ENCODE assay signal across 10 cellular contexts in genomic region chr7:87316846-87317545, GRCh38. TPM values are rescaled to one million over a fixed set of nuclear protein-coding genes. Genes with fewer than 3 reads are reported as not detected.
A peak's percentile ranks its signal among the peaks of the same experiment; 100 is the strongest.
DNase-seq lines count a peak whose midpoint lies in the region; ATAC-seq and TF ChIP-seq lines count a peak whose summit lies in the region.
"Had no signal": no experiment of that assay in that cellular context is flagged by ENCODE, and none has a peak within 500 bp of the region (broad histone marks: within the 10 kb centered on the region; RNA-seq: fewer than 3 reads in every experiment).

No MANE protein-coding gene starts in this region.

- no peaks in the 10 kb centered on the region for H3K36me3 ChIP-seq in KMS-11 (ENCODE audit: insufficient read depth)
- no peaks in the 10 kb centered on the region for H3K36me3 ChIP-seq in mucosa of descending colon (ENCODE audit: low read depth)

- H3K4me3 ChIP-seq in KMS-11 (IDR thresholded peaks at IDR 0.05; ENCODE audit: insufficient read depth, low read depth, low read length) (no peak overlapping the region), mucosa of descending colon (no peak overlapping the region)

- no peak overlapping the region for H2AFZ ChIP-seq in KMS-11 (ENCODE audit: low read depth)

- intact Hi-C loops in mucosa of descending colon (cut with DNase I, micrococcal nuclease), result no loop called here

- TF ChIP-seq CTCF in C4-2B (conservative IDR thresholded peaks at IDR 0.05) (no peak), KMS-11 (conservative IDR thresholded peaks at IDR 0.05; ENCODE audit: low read depth, low read length) (no peak), mucosa of descending colon (IDR thresholded peaks at IDR 0.05) (no peak)

- H3K9me3 ChIP-seq in mucosa of descending colon, result no peaks in the 10 kb centered on the region

- H3K9ac ChIP-seq in KMS-11, result no peak overlapping the region

- in situ Hi-C loops in T47D (cut with HindIII; ENCODE audit: low pct_unique_long_range_greater_than_20kb, low sequenced_read_pairs), result no loop called here

- H3K79me2 ChIP-seq in KMS-11 (ENCODE audit: insufficient read depth, low read depth), result no peaks in the 10 kb centered on the region

- ATAC-seq in mucosa of descending colon, result peak; percentile 60
- ATAC-seq in HG02870 (IDR thresholded peaks at IDR 0.05; ENCODE audit: unreplicated experiment), result no peak

- peak overlapping the region; percentile 58 for H3K27ac ChIP-seq in C4-2B
- no peak overlapping the region for H3K27ac ChIP-seq in KMS-11

- H3K4me1 ChIP-seq in KMS-11 (ENCODE audit: low read depth, poor library complexity, severe bottlenecking), result peaks cover 46% of the 10 kb centered on the region
- H3K4me1 ChIP-seq in mucosa of descending colon (ENCODE audit: low read depth), result peaks cover 4% of the 10 kb centered on the region

- no peaks in the 10 kb centered on the region for H3K27me3 ChIP-seq in KMS-11 (ENCODE audit: insufficient read depth, low read depth)

- DNase-seq in T47D (ENCODE audit: low read depth in 1 of 2, low spot score in 1 of 2) (peak; percentile 24 to 56), mucosa of descending colon (peak in 1 of 3 donors; percentile 31), OCI-M2 (lab: John Stamatoyannopoulos, UW; ENCODE audit: unreplicated experiment) (no peak)
- no peak for DNase-seq in stimulated activated CD4-positive, alpha-beta T cell treated with anti-CD3 and anti-CD28 coated beads, Interleukin-1b, Interleukin-23, amount 100 ng/mL, for 48 hours
- DNase-seq in activated CD4-positive, alpha-beta T cell treated with anti-CD3 and anti-CD28 coated beads for 4 hours, result no peak
- DNase-seq: NCI-H2081 treated with DMSO at 0.1 percent for 48 hours; stimulated activated CD4-positive, alpha-beta T cell treated with anti-CD3 and anti-CD28 coated beads, Interleukin-4, amount 100 ng/mL, for 24 hours had no signal

- no peaks in the 10 kb centered on the region for H4K20me1 ChIP-seq in KMS-11 (ENCODE audit: insufficient read depth)

- peak overlapping the region; percentile 32 for H3K4me2 ChIP-seq in KMS-11

RNA-seq across cellular contexts. Expression of gene CROT, which starts 28.5 kb away (rescaled TPM):
- total RNA-seq in mucosa of descending colon, result 10 to 100 TPM; 16.9 to 28.8 (median 23.6) TPM

Comparison
In these comparisons a context has a peak if more than half of its experiments do, and no peak if none do; other contexts are left out.
1. DNase-seq: peak in T47D (2 of 2); none in OCI-M2 (single experiment), stimulated activated CD4-positive, alpha-beta T cell treated with anti-CD3 and anti-CD28 coated beads, Interleukin-1b, Interleukin-23, amount 100 ng/mL, for 48 hours (single experiment) and activated CD4-positive, alpha-beta T cell treated with anti-CD3 and anti-CD28 coated beads for 4 hours (0 of 2).